30 cellular contexts compared by ENCODE assay signal in the genomic region with DNA sequence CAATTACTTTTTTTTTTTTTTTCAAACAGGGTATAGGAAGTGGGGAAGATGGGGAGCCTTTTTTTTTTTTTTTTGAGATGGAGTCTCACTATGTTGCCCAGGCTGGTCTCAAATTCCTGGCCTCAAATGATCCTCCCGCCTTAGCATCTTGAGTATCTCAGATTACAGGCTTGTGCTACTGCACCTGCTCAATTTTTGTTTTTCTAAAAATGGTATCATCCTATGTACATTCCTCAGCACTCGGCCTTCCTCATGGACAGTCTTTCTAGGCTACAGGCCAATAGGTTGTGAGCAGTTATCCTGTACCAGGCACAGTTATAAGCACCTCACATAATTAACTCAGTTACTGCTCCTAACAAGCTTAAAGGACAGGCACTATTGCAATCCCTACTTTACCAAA.
"Had no signal": no experiment of that assay in that cellular context is flagged by ENCODE, and none has a peak within 500 bp of the region (broad histone marks: within the 10 kb centered on the region; RNA-seq: fewer than 3 reads in every experiment).

No MANE protein-coding gene starts in this region.

- H3K4me3 Mint-ChIP-seq: activated CD4-positive, alpha-beta memory T cell treated with anti-CD3 and anti-CD28 coated beads for 36 hours; activated CD4-positive, alpha-beta T cell treated with anti-CD3 and anti-CD28 coated beads, Interleukin-2, amount 10 ng/mL, durations not matched to agents 24 days and 14 days; activated T-cell treated with anti-CD3 and anti-CD28 coated beads, Interleukin-2, amount 50 U/mL, for 72 hours; neural crest cell; stimulated activated memory B cell treated with anti-CD40 and anti-IgM and Interleukin-4, amounts not matched to agents 10 μg/mL and 1 μg/mL and 100 μg/mL, for 72 hours; stimulated activated naive CD8-positive, alpha-beta T cell treated with anti-CD3 and anti-CD28 coated beads, Interleukin-15, amount 100 ng/mL, for 72 hours; T-helper 17 cell had no signal

- H3K36me3 ChIP-seq: brain microvascular endothelial cell, left lung, pancreas, prostate gland, thyroid gland, upper lobe of left lung had no signal

- H3K27ac ChIP-seq: brain microvascular endothelial cell, epithelial cell of prostate, left lung, pancreas, upper lobe of left lung had no signal

- H3K27me3 Mint-ChIP-seq: activated CD4-positive, alpha-beta memory T cell treated with anti-CD3 and anti-CD28 coated beads for 36 hours; activated CD4-positive, alpha-beta T cell treated with anti-CD3 and anti-CD28 coated beads, Interleukin-2, amount 10 ng/mL, durations not matched to agents 24 days and 14 days; stimulated activated memory B cell treated with anti-CD40 and anti-IgM and Interleukin-4, amounts not matched to agents 10 μg/mL and 1 μg/mL and 100 μg/mL, for 72 hours; stimulated activated naive CD8-positive, alpha-beta T cell treated with anti-CD3 and anti-CD28 coated beads, Interleukin-15, amount 100 ng/mL, for 72 hours; T-helper 17 cell had no signal

- H3K27me3 ChIP-seq: brain microvascular endothelial cell, left lung, pancreas, thyroid gland, upper lobe of left lung had no signal

- H3K9me3 Mint-ChIP-seq: activated CD4-positive, alpha-beta memory T cell treated with anti-CD3 and anti-CD28 coated beads for 36 hours; activated CD4-positive, alpha-beta T cell treated with anti-CD3 and anti-CD28 coated beads, Interleukin-2, amount 10 ng/mL, durations not matched to agents 24 days and 14 days; activated naive CD4-positive, alpha-beta T cell treated with anti-CD3 and anti-CD28 coated beads, Interleukin-2, amount 50 U/mL, for 72 hours; activated T-cell treated with anti-CD3 and anti-CD28 coated beads, Interleukin-2, amount 50 U/mL, for 72 hours; neural crest cell; stimulated activated memory B cell treated with anti-CD40 and anti-IgM and Interleukin-4, amounts not matched to agents 10 μg/mL and 1 μg/mL and 100 μg/mL, for 72 hours; stimulated activated naive CD8-positive, alpha-beta T cell treated with anti-CD3 and anti-CD28 coated beads, Interleukin-15, amount 100 ng/mL, for 72 hours had no signal

- H3K4me3 ChIP-seq: left lung, lung, pancreas, prostate gland, thyroid gland, upper lobe of left lung had no signal

- H3K27ac Mint-ChIP-seq: activated CD4-positive, alpha-beta memory T cell treated with anti-CD3 and anti-CD28 coated beads for 36 hours; activated T-cell treated with anti-CD3 and anti-CD28 coated beads, Interleukin-2, amount 50 U/mL, for 72 hours; stimulated activated memory B cell treated with anti-CD40 and anti-IgM and Interleukin-4, amounts not matched to agents 10 μg/mL and 1 μg/mL and 100 μg/mL, for 72 hours; T-helper 17 cell had no signal

- ATAC-seq: activated naive CD4-positive, alpha-beta T cell treated with anti-CD3 and anti-CD28 coated beads, Interleukin-2, amount 50 U/mL, for 72 hours; activated T-cell treated with anti-CD3 and anti-CD28 coated beads, Interleukin-2, amount 50 U/mL, for 72 hours; left lung; pancreas; sciatic nerve; stimulated activated memory B cell treated with anti-CD40 and anti-IgM and Interleukin-4, amounts not matched to agents 10 μg/mL and 1 μg/mL and 100 μg/mL, for 72 hours; stimulated activated naive CD8-positive, alpha-beta T cell treated with anti-CD3 and anti-CD28 coated beads, Interleukin-15, amount 100 ng/mL, for 72 hours; T-helper 17 cell had no signal

- DNase-seq: activated CD4-positive, alpha-beta memory T cell treated with anti-CD3 and anti-CD28 coated beads for 36 hours; activated CD4-positive, alpha-beta T cell treated with anti-CD3 and anti-CD28 coated beads, Interleukin-2, amount 10 ng/mL, durations not matched to agents 24 days and 14 days; activated CD4-positive, CD25-positive, alpha-beta regulatory T cell treated with anti-CD3 and anti-CD28 coated beads, Interleukin-2, amount 50 U/mL, for 72 hours; activated naive CD4-positive, alpha-beta T cell; activated T-cell treated with anti-CD3 and anti-CD28 coated beads, Interleukin-2, amount 50 U/mL, for 72 hours; amniotic stem cell; brain microvascular endothelial cell; left lung; mesendoderm; nucleus accumbens; pancreas; retina; small intestine; stimulated activated CD4-positive, alpha-beta T cell treated with anti-CD3 and anti-CD28 coated beads, Interleukin-1b, Interleukin-23, amount 100 ng/mL, for 48 hours; stimulated activated CD4-positive, alpha-beta T cell treated with anti-CD3 and anti-CD28 coated beads, Interleukin-4, amount 100 ng/mL, for 4 hours; stimulated activated CD8-positive, alpha-beta memory T cell treated with anti-CD3 and anti-CD28 coated beads, Interleukin-4, amount 100 ng/mL, for 48 hours; stimulated activated naive CD8-positive, alpha-beta T cell treated with anti-CD3 and anti-CD28 coated beads, Interleukin-15, amount 100 ng/mL, for 72 hours; T-helper 17 cell; T1000; thyroid gland; upper lobe of left lung had no signal

- H3K4me1 Mint-ChIP-seq: neural crest cell had no signal

- H3K9me3 ChIP-seq: left lung, pancreas, prostate gland, thyroid gland, upper lobe of left lung had no signal

- FAIRE-seq: astrocyte, frontal cortex, pancreas, small intestine had no signal
